ENCODE assay signal across 30 cellular contexts in genomic region chr10:1404236-1404952, GRCh38.
"Had no signal": no experiment of that assay in that cellular context is flagged by ENCODE, and none has a peak within 500 bp of the region (broad histone marks: within the 10 kb centered on the region; RNA-seq: fewer than 3 reads in every experiment).

No MANE protein-coding gene starts in this region.

- H3K27ac ChIP-seq: adrenal gland, body of pancreas, cardiac muscle cell, foreskin keratinocyte, heart right ventricle, left lung, lower lobe of right lung, ovary, skin epidermis, thyroid gland, upper lobe of left lung, VCaP had no signal

- H3K36me3 Mint-ChIP-seq: activated naive CD8-positive, alpha-beta T cell treated with anti-CD3 and anti-CD28 coated beads for 36 hours; stimulated activated memory B cell treated with anti-CD40 and anti-IgM and Interleukin-4, amounts not matched to agents 10 μg/mL and 1 μg/mL and 100 μg/mL, for 72 hours had no signal

- H3K4me1 Mint-ChIP-seq: activated naive CD8-positive, alpha-beta T cell treated with anti-CD3 and anti-CD28 coated beads for 36 hours; stimulated activated memory B cell treated with anti-CD40 and anti-IgM and Interleukin-4, amounts not matched to agents 10 μg/mL and 1 μg/mL and 100 μg/mL, for 72 hours; stimulated activated naive CD8-positive, alpha-beta T cell treated with anti-CD3 and anti-CD28 coated beads, Interleukin-15, amount 100 ng/mL, for 72 hours had no signal

- H3K4me3 ChIP-seq: adrenal gland, body of pancreas, cardiac muscle cell, heart right ventricle, left lung, lower lobe of right lung, mucosa of descending colon, ovary, skin epidermis, thyroid gland, upper lobe of left lung had no signal

- ATAC-seq: body of pancreas; esophagus mucosa; foreskin keratinocyte; heart right ventricle; left lung; lower lobe of right lung; mucosa of descending colon; sciatic nerve; stimulated activated memory B cell treated with anti-CD40 and anti-IgM and Interleukin-4, amounts not matched to agents 10 μg/mL and 1 μg/mL and 100 μg/mL, for 72 hours; stimulated activated naive CD8-positive, alpha-beta T cell treated with anti-CD3 and anti-CD28 coated beads, Interleukin-15, amount 100 ng/mL, for 72 hours had no signal

- H3K9me3 ChIP-seq: adrenal gland, body of pancreas, heart right ventricle, left lung, lower lobe of right lung, mucosa of descending colon, ovary, thyroid gland, upper lobe of left lung had no signal

- H3K4me3 Mint-ChIP-seq: activated naive CD4-positive, alpha-beta T cell treated with anti-CD3 and anti-CD28 coated beads for 36 hours; activated naive CD8-positive, alpha-beta T cell treated with anti-CD3 and anti-CD28 coated beads for 36 hours; nephron; stimulated activated memory B cell treated with anti-CD40 and anti-IgM and Interleukin-4, amounts not matched to agents 10 μg/mL and 1 μg/mL and 100 μg/mL, for 72 hours; stimulated activated naive CD8-positive, alpha-beta T cell treated with anti-CD3 and anti-CD28 coated beads, Interleukin-15, amount 100 ng/mL, for 72 hours; T-helper 1 cell treated with Interleukin-12 subunit alpha and Interleukin-12 subunit beta and Interleukin-4 antibody, amounts not matched to agents 30 μg/mL and 1 μg/mL, for 36 hours had no signal

- H3K27me3 ChIP-seq: adrenal gland, body of pancreas, cardiac muscle cell, foreskin keratinocyte, ovary, thyroid gland, upper lobe of left lung had no signal

- H3K9me3 Mint-ChIP-seq: activated naive CD4-positive, alpha-beta T cell treated with anti-CD3 and anti-CD28 coated beads for 36 hours; activated naive CD8-positive, alpha-beta T cell treated with anti-CD3 and anti-CD28 coated beads for 36 hours; stimulated activated memory B cell treated with anti-CD40 and anti-IgM and Interleukin-4, amounts not matched to agents 10 μg/mL and 1 μg/mL and 100 μg/mL, for 72 hours; stimulated activated naive CD8-positive, alpha-beta T cell treated with anti-CD3 and anti-CD28 coated beads, Interleukin-15, amount 100 ng/mL, for 72 hours; T-helper 1 cell treated with Interleukin-12 subunit alpha and Interleukin-12 subunit beta and Interleukin-4 antibody, amounts not matched to agents 30 μg/mL and 1 μg/mL, for 36 hours had no signal

- H3K27ac Mint-ChIP-seq: activated naive CD4-positive, alpha-beta T cell treated with anti-CD3 and anti-CD28 coated beads for 36 hours; activated naive CD8-positive, alpha-beta T cell treated with anti-CD3 and anti-CD28 coated beads for 36 hours; nephron; progenitor cell of endocrine pancreas; stimulated activated memory B cell treated with anti-CD40 and anti-IgM and Interleukin-4, amounts not matched to agents 10 μg/mL and 1 μg/mL and 100 μg/mL, for 72 hours; T-helper 1 cell treated with Interleukin-12 subunit alpha and Interleukin-12 subunit beta and Interleukin-4 antibody, amounts not matched to agents 30 μg/mL and 1 μg/mL, for 36 hours had no signal

- H3K36me3 ChIP-seq: adrenal gland, cardiac muscle cell, heart right ventricle, left lung, lower lobe of right lung, ovary, thyroid gland, upper lobe of left lung had no signal

- H3K4me1 ChIP-seq: adrenal gland, body of pancreas, foreskin keratinocyte, heart right ventricle, left lung, lower lobe of right lung, thyroid gland, upper lobe of left lung had no signal

- DNase-seq: activated CD4-positive, alpha-beta T cell treated with anti-CD3 and anti-CD28 coated beads for 48 hours; activated CD4-positive, alpha-beta T cell treated with anti-CD3 and anti-CD28 coated beads, Interleukin-2, amount 50 U/mL, for 48 hours; activated effector memory CD4-positive, alpha-beta T cell treated with Interleukin-2 at 50 U/mL for 16 hours; activated naive CD4-positive, alpha-beta T cell treated with anti-CD3 and anti-CD28 coated beads for 36 hours; activated naive CD8-positive, alpha-beta T cell treated with anti-CD3 and anti-CD28 coated beads for 36 hours; adrenal gland; aorta; body of pancreas; cortex of kidney; foreskin keratinocyte; heart right ventricle; kidney glomerular epithelial cell; left lung; lower lobe of right lung; mucosa of descending colon; ovary; stimulated activated CD4-positive, alpha-beta T cell treated with anti-CD3 and anti-CD28 coated beads, Interleukin-4, amount 100 ng/mL, for 24 hours; stimulated activated naive CD8-positive, alpha-beta T cell treated with anti-CD3 and anti-CD28 coated beads, Interleukin-15, amount 100 ng/mL, for 72 hours; T-helper 9 cell; thyroid gland; upper lobe of left lung had no signal
